ENCODE assay signal across 1 cellular context in the genomic region with DNA sequence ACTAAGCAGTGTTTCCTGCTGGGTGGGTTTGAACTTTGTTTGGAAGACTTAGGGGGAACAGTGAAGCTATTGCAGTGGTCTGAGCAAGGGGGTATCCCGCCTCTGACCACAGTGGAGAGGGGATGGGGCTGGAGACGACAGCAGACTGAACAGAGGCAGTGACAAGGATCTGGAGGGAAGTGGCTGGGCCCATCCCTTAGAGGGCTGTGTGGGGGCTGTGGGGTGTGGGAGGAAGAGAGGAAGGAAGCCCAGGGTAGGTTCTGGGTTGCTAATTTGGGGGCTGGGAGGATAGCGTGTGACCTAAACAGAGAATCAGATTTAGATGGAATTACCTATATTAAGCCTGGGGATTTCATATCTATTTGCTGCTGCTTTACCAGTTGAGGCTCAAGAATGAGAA.
TF ChIP-seq lines count a peak whose summit lies in the region.

No MANE protein-coding gene starts in this region.

TF ChIP-seq in HEK293, 187 proteins besides CTCF, POLR2A, EP300 and RAD21 (continued from another document):
- TF ChIP-seq, protein P1, sequence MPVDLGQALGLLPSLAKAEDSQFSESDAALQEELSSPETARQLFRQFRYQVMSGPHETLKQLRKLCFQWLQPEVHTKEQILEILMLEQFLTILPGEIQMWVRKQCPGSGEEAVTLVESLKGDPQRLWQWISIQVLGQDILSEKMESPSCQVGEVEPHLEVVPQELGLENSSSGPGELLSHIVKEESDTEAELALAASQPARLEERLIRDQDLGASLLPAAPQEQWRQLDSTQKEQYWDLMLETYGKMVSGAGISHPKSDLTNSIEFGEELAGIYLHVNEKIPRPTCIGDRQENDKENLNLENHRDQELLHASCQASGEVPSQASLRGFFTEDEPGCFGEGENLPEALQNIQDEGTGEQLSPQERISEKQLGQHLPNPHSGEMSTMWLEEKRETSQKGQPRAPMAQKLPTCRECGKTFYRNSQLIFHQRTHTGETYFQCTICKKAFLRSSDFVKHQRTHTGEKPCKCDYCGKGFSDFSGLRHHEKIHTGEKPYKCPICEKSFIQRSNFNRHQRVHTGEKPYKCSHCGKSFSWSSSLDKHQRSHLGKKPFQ (tag by site-specific recombination; IDR thresholded peaks at IDR 0.05): no peak
- TF ChIP-seq KLF1 (tag by site-specific recombination; IDR thresholded peaks at IDR 0.05): no peak
- 0 out of 2 replicates have a peak, but pooled peaks have one; percentile 41 for TF ChIP-seq ZFHX2 (tag by site-specific recombination; conservative IDR thresholded peaks at IDR 0.05)
- TF ChIP-seq, protein P2, sequence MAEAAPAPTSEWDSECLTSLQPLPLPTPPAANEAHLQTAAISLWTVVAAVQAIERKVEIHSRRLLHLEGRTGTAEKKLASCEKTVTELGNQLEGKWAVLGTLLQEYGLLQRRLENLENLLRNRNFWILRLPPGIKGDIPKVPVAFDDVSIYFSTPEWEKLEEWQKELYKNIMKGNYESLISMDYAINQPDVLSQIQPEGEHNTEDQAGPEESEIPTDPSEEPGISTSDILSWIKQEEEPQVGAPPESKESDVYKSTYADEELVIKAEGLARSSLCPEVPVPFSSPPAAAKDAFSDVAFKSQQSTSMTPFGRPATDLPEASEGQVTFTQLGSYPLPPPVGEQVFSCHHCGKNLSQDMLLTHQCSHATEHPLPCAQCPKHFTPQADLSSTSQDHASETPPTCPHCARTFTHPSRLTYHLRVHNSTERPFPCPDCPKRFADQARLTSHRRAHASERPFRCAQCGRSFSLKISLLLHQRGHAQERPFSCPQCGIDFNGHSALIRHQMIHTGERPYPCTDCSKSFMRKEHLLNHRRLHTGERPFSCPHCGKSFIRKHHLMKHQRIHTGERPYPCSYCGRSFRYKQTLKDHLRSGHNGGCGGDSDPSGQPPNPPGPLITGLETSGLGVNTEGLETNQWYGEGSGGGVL (tag by site-specific recombination; IDR thresholded peaks at IDR 0.05): no peak
- TF ChIP-seq ZNF677 (tag by site-specific recombination; IDR thresholded peaks at IDR 0.05): no peak
- no peak for TF ChIP-seq ZEB2 (tag by site-specific recombination; IDR thresholded peaks at IDR 0.05)
- TF ChIP-seq ZNF211 (tag by site-specific recombination; IDR thresholded peaks at IDR 0.05; ENCODE audit: low read depth): no peak
- TF ChIP-seq, protein P3, sequence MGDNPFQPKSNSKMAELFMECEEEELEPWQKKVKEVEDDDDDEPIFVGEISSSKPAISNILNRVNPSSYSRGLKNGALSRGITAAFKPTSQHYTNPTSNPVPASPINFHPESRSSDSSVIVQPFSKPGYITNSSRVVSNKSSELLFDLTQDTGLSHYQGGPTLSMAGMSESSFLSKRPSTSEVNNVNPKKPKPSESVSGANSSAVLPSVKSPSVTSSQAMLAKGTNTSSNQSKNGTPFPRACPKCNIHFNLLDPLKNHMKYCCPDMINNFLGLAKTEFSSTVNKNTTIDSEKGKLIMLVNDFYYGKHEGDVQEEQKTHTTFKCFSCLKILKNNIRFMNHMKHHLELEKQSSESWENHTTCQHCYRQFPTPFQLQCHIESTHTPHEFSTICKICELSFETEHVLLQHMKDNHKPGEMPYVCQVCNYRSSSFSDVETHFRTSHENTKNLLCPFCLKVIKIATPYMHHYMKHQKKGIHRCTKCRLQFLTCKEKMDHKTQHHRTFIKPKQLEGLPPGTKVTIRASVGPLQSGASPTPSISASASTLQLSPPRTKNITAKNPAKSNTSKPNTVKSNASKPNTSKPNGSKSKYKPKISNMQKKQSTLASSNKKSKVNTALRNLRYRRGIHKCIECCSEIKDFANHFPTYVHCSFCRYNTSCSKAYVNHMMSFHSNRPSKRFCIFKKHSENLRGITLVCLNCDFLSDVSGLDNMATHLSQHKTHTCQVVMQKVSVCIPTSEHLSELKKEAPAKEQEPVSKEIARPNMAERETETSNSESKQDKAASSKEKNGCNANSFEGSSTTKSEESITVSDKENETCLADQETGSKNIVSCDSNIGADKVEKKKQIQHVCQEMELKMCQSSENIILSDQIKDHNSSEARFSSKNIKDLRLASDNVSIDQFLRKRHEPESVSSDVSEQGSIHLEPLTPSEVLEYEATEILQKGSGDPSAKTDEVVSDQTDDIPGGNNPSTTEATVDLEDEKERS (tag by site-specific recombination; IDR thresholded peaks at IDR 0.05): no peak
- no peak for TF ChIP-seq GFI1B (tag by site-specific recombination; IDR thresholded peaks at IDR 0.05)
- no peak for TF ChIP-seq ZNF146 (tag by site-specific recombination; IDR thresholded peaks at IDR 0.05)
- no peak for TF ChIP-seq ZNF341 (tag by site-specific recombination; IDR thresholded peaks at IDR 0.05; ENCODE audit: low read depth)
